1 cellular context compared by ENCODE assay signal in genomic region chr12:81222841-81223595, GRCh38.
TF ChIP-seq lines count a peak whose summit lies in the region.

No MANE protein-coding gene starts in this region.

TF ChIP-seq in IMR-90, 13 proteins besides CTCF, POLR2A, EP300 and RAD21 (continued from another document):
- TF ChIP-seq RFX5 (IDR thresholded peaks at IDR 0.05; ENCODE audit: low read depth, low read length) (no peak), ELK1 (IDR thresholded peaks at IDR 0.05; ENCODE audit: borderline replicate concordance, low read depth, low read length) (no peak)
